In genomic region chr17:80035937-80036714, GRCh38 we compare ENCODE assay signal across 7 cellular contexts. TPM values are rescaled to one million over a fixed set of nuclear protein-coding genes. Genes with fewer than 3 reads are reported as not detected.
DNase-seq lines count a peak whose midpoint lies in the region; ATAC-seq and TF ChIP-seq lines count a peak whose summit lies in the region.

Gene CCDC40, plus strand, starts transcription at chr17:80036642. Its CDS starts 21 bp downstream, at chr17:80036663.

- H2AFZ ChIP-seq in fibroblast of lung (ENCODE audit: low read length) = peak within 1 kb of the TSS; percentile 73

- in situ Hi-C loops in Panc1 (cut with HindIII; ENCODE audit: low pct_unique_long_range_greater_than_20kb, low sequenced_read_pairs) = no loop called here

- no peaks in the 10 kb centered on the region for H3K27me3 ChIP-seq in Panc1 (ENCODE audit: control insufficient read depth, insufficient read depth, low read length)
- no peaks in the 10 kb centered on the region for H3K27me3 ChIP-seq in fibroblast of lung (ENCODE audit: control insufficient read depth, insufficient read depth, low read length)

- no peak for TF ChIP-seq CTCF in Panc1 (IDR thresholded peaks at IDR 0.05)
- TF ChIP-seq CTCF in fibroblast of lung (conservative IDR thresholded peaks at IDR 0.05 in 1 of 2, IDR thresholded peaks at IDR 0.05 in 1 of 2; ENCODE audit: low read depth in 1 of 2, low read length in 2 of 2) = no peak

- peaks cover 2% of the 10 kb centered on the region for H3K79me2 ChIP-seq in fibroblast of lung (ENCODE audit: control insufficient read depth, insufficient read depth, low read length)

- POLR2A ChIA-PET in Panc1 (lab: Charles Lee) = no interaction called here

- H3K9me3 ChIP-seq in Panc1 (ENCODE audit: control insufficient read depth, insufficient read depth, low read depth, low read length) (no peaks in the 10 kb centered on the region), fibroblast of lung (ENCODE audit: control insufficient read depth, insufficient read depth, low read depth, low read length) (no peaks in the 10 kb centered on the region)

- peaks cover 1% of the 10 kb centered on the region for H3K36me3 Mint-ChIP-seq in activated T-helper 1 cell treated with anti-CD3 and anti-CD28 coated beads, Interleukin-12 subunit alpha, Interleukin-12 subunit beta, Interleukin-2, Interleukin-4 antibody, amounts not matched to agents 30 ng/mL and 10 ng/mL and 1 ng/mL, durations not matched to agents 14 hours and 24 hours and 36 hours (ENCODE audit: low read depth)
- H3K36me3 Mint-ChIP-seq in naive B cell = no peaks in the 10 kb centered on the region
- H3K36me3 Mint-ChIP-seq in stimulated activated effector memory CD8-positive, alpha-beta T cell treated with anti-CD3 and anti-CD28 coated beads, Interleukin-12 subunit alpha, Interleukin-12 subunit beta, amount 100 ng/mL, for 72 hours = peaks cover 6% of the 10 kb centered on the region

- CTCF ChIA-PET in Panc1 (lab: Charles Lee) = no interaction called here

- H3K4me1 Mint-ChIP-seq in activated T-helper 1 cell treated with anti-CD3 and anti-CD28 coated beads, Interleukin-12 subunit alpha, Interleukin-12 subunit beta, Interleukin-2, Interleukin-4 antibody, amounts not matched to agents 30 ng/mL and 10 ng/mL and 1 ng/mL, durations not matched to agents 14 hours and 24 hours and 36 hours (ENCODE audit: low read depth) = peaks cover 5% of the 10 kb centered on the region
- peaks cover 7 to 25% (median 9%) of the 10 kb centered on the region in 3 donors for H3K4me1 Mint-ChIP-seq in naive B cell
- peaks cover 12% of the 10 kb centered on the region for H3K4me1 Mint-ChIP-seq in stimulated activated effector memory CD8-positive, alpha-beta T cell treated with anti-CD3 and anti-CD28 coated beads, Interleukin-12 subunit alpha, Interleukin-12 subunit beta, amount 100 ng/mL, for 72 hours

- H3K4me2 ChIP-seq in fibroblast of lung (ENCODE audit: extremely low read depth, insufficient read depth, low read length) = peak within 1 kb of the TSS; percentile 91

- H3K27me3 Mint-ChIP-seq in activated T-helper 1 cell treated with anti-CD3 and anti-CD28 coated beads, Interleukin-12 subunit alpha, Interleukin-12 subunit beta, Interleukin-2, Interleukin-4 antibody, amounts not matched to agents 30 ng/mL and 10 ng/mL and 1 ng/mL, durations not matched to agents 14 hours and 24 hours and 36 hours (ENCODE audit: insufficient read depth) = peaks cover 50% of the 10 kb centered on the region
- H3K27me3 Mint-ChIP-seq in naive B cell = peaks cover 0 to 12% (median 8%) of the 10 kb centered on the region in 3 donors

- no peaks in the 10 kb centered on the region for H4K20me1 ChIP-seq in fibroblast of lung (ENCODE audit: control insufficient read depth, extremely low read depth, insufficient read depth, low read length)

- H3K4me1 ChIP-seq in Panc1 (ENCODE audit: control insufficient read depth, insufficient read depth, low read length) (peaks cover 24% of the 10 kb centered on the region), fibroblast of lung (ENCODE audit: control insufficient read depth, extremely low read depth, insufficient read depth, low read length) (peaks cover 2% of the 10 kb centered on the region)

- DNase-seq in HuH-7.5 (ENCODE audit: low spot score) = peak; percentile 86
- DNase-seq in Panc1 (ENCODE audit: low read depth, low spot score) = no peak
- peak; percentile 77 for DNase-seq in activated T-helper 1 cell treated with anti-CD3 and anti-CD28 coated beads, Interleukin-12 subunit alpha, Interleukin-12 subunit beta, Interleukin-2, Interleukin-4 antibody, amounts not matched to agents 30 ng/mL and 10 ng/mL and 1 ng/mL, durations not matched to agents 14 hours and 24 hours and 36 hours (ENCODE audit: low spot score)
- DNase-seq in fibroblast of lung (ENCODE audit: low read depth in 2 of 2) = peak; percentile 70
- DNase-seq in naive B cell = peak; percentile 88
- DNase-seq in stimulated activated effector memory CD8-positive, alpha-beta T cell treated with anti-CD3 and anti-CD28 coated beads, Interleukin-12 subunit alpha, Interleukin-12 subunit beta, amount 100 ng/mL, for 72 hours (ENCODE audit: low spot score in 2 of 2) = peak; percentile 67 to 85

- H3K4me3 ChIP-seq in Panc1 (ENCODE audit: low read depth in 2 of 2, low read length in 2 of 2) (peak within 1 kb of the TSS; percentile 73 to 79), fibroblast of lung (replicated peaks in 1 of 4; ENCODE audit: control extremely low read depth in 1 of 4, insufficient read depth in 1 of 4, low read depth in 3 of 4, low read length in 4 of 4) (peak within 1 kb of the TSS; percentile 56 to 83 (median 74))

- H3K4me3 Mint-ChIP-seq in activated T-helper 1 cell treated with anti-CD3 and anti-CD28 coated beads, Interleukin-12 subunit alpha, Interleukin-12 subunit beta, Interleukin-2, Interleukin-4 antibody, amounts not matched to agents 30 ng/mL and 10 ng/mL and 1 ng/mL, durations not matched to agents 14 hours and 24 hours and 36 hours = peak within 1 kb of the TSS; percentile 85
- H3K4me3 Mint-ChIP-seq in naive B cell = peak within 1 kb of the TSS; percentile 83 to 94 (median 86)
- peak within 1 kb of the TSS; percentile 89 for H3K4me3 Mint-ChIP-seq in stimulated activated effector memory CD8-positive, alpha-beta T cell treated with anti-CD3 and anti-CD28 coated beads, Interleukin-12 subunit alpha, Interleukin-12 subunit beta, amount 100 ng/mL, for 72 hours

- H3K9me3 Mint-ChIP-seq in activated T-helper 1 cell treated with anti-CD3 and anti-CD28 coated beads, Interleukin-12 subunit alpha, Interleukin-12 subunit beta, Interleukin-2, Interleukin-4 antibody, amounts not matched to agents 30 ng/mL and 10 ng/mL and 1 ng/mL, durations not matched to agents 14 hours and 24 hours and 36 hours = no peaks in the 10 kb centered on the region
- H3K9me3 Mint-ChIP-seq in naive B cell = no peaks in the 10 kb centered on the region
- H3K9me3 Mint-ChIP-seq in stimulated activated effector memory CD8-positive, alpha-beta T cell treated with anti-CD3 and anti-CD28 coated beads, Interleukin-12 subunit alpha, Interleukin-12 subunit beta, amount 100 ng/mL, for 72 hours = no peaks in the 10 kb centered on the region

- peak; percentile 75 for ATAC-seq in GM18498 (IDR thresholded peaks at IDR 0.05; ENCODE audit: unreplicated experiment)
- ATAC-seq in Panc1 = peak; percentile 95
- ATAC-seq in naive B cell (ENCODE audit: low read depth in 2 of 2) = peak; percentile 77 to 78
- ATAC-seq in stimulated activated effector memory CD8-positive, alpha-beta T cell treated with anti-CD3 and anti-CD28 coated beads, Interleukin-12 subunit alpha, Interleukin-12 subunit beta, amount 100 ng/mL, for 72 hours = peak; percentile 87

- intact Hi-C loops in Panc1 (cut with micrococcal nuclease; ENCODE audit: unreplicated experiment) = no loop called here
- intact Hi-C loops in activated T-helper 1 cell treated with anti-CD3 and anti-CD28 coated beads, Interleukin-12 subunit alpha, Interleukin-12 subunit beta, Interleukin-2, Interleukin-4 antibody, amounts not matched to agents 30 ng/mL and 10 ng/mL and 1 ng/mL, durations not matched to agents 14 hours and 24 hours and 36 hours (cut with micrococcal nuclease) = loop anchor here (1.0 to 2.0 kb wide), 4 partner anchors 28 to 193 kb away; partner anchors contain the start of genes EIF4A3 and GAA

- peak within 1 kb of the TSS; percentile 91 for H3K27ac Mint-ChIP-seq in activated T-helper 1 cell treated with anti-CD3 and anti-CD28 coated beads, Interleukin-12 subunit alpha, Interleukin-12 subunit beta, Interleukin-2, Interleukin-4 antibody, amounts not matched to agents 30 ng/mL and 10 ng/mL and 1 ng/mL, durations not matched to agents 14 hours and 24 hours and 36 hours
- H3K27ac Mint-ChIP-seq in naive B cell = peak within 1 kb of the TSS; percentile 96 to 100 (median 98)
- H3K27ac Mint-ChIP-seq in stimulated activated effector memory CD8-positive, alpha-beta T cell treated with anti-CD3 and anti-CD28 coated beads, Interleukin-12 subunit alpha, Interleukin-12 subunit beta, amount 100 ng/mL, for 72 hours = peak within 1 kb of the TSS; percentile 98

- H3K27ac ChIP-seq in Panc1 (ENCODE audit: low read length) (peak within 1 kb of the TSS; percentile 78), fibroblast of lung (ENCODE audit: insufficient read depth, low read length) (peak within 1 kb of the TSS; percentile 93)

- H3K36me3 ChIP-seq in Panc1 (ENCODE audit: control insufficient read depth, insufficient read depth, low read length) (peaks cover 2% of the 10 kb centered on the region; the same call in 1 of the 2 replicates), fibroblast of lung (ENCODE audit: control insufficient read depth, insufficient read depth, low read length) (no peaks in the 10 kb centered on the region)

- BruUV-seq in Panc1 (replicated peaks; lab: Mats Ljungman, UMichigan) = no TSS peak

- peak within 1 kb of the TSS; percentile 96 for H3K9ac ChIP-seq in fibroblast of lung (ENCODE audit: insufficient read depth, low read length)

RNA-seq across cellular contexts. Expression of gene CCDC40, which starts in this region (rescaled TPM):
- total RNA-seq in Panc1 (2021; ENCODE audit: unreplicated experiment) (18.0 TPM), fibroblast of lung (1.5 and 2.1 TPM in 2 replicates)
- polyA plus RNA-seq in Panc1 (2012; ENCODE audit: insufficient read length) = 21.4 TPM
- 0.15 and 0.16 TPM in 2 replicates for total RNA-seq in activated T-helper 1 cell treated with anti-CD3 and anti-CD28 coated beads, Interleukin-12 subunit alpha, Interleukin-12 subunit beta, Interleukin-2, Interleukin-4 antibody, amounts not matched to agents 30 ng/mL and 10 ng/mL and 1 ng/mL, durations not matched to agents 14 hours and 24 hours and 36 hours
- polyA plus RNA-seq in fibroblast of lung (0.53 and 0.96 TPM in 2 replicates), naive B cell (ENCODE audit: low read depth in 6 of 6) (not detected)
- 1.9 and 2.6 TPM in 2 replicates for polyA plus RNA-seq in fibroblast of lung (2012)
- 0.20 and 0.26 TPM in 2 replicates for polyA minus RNA-seq in fibroblast of lung (ENCODE audit: low replicate concordance)

Comparison
In these comparisons a context has a peak if more than half of its experiments do, and no peak if none do; other contexts are left out.
1. Peak in DNase-seq in activated T-helper 1 cell treated with anti-CD3 and anti-CD28 coated beads, Interleukin-12 subunit alpha, Interleukin-12 subunit beta, Interleukin-2, Interleukin-4 antibody, amounts not matched to agents 30 ng/mL and 10 ng/mL and 1 ng/mL, durations not matched to agents 14 hours and 24 hours and 36 hours; RNA of the gene not detected or under 1 TPM.
2. Peak in DNase-seq and ATAC-seq in naive B cell; RNA of the gene not detected or under 1 TPM.